1 cellular context compared by ENCODE assay signal in genomic region chr1:148264374-148265276, GRCh38.
TF ChIP-seq lines count a peak whose summit lies in the region.

No MANE protein-coding gene starts in this region.

TF ChIP-seq in HEK293, 187 proteins besides CTCF, POLR2A, EP300 and RAD21 (continued from another document):
- TF ChIP-seq REST (tag by site-specific recombination; IDR thresholded peaks at IDR 0.05) = peak; percentile 34
- no peak for TF ChIP-seq ZNF350 (tag by site-specific recombination; IDR thresholded peaks at IDR 0.05)
- TF ChIP-seq ZFP41 (tag by site-specific recombination; IDR thresholded peaks at IDR 0.05; ENCODE audit: borderline replicate concordance) = no peak
